9 cellular contexts compared by ENCODE assay signal in the genomic region with DNA sequence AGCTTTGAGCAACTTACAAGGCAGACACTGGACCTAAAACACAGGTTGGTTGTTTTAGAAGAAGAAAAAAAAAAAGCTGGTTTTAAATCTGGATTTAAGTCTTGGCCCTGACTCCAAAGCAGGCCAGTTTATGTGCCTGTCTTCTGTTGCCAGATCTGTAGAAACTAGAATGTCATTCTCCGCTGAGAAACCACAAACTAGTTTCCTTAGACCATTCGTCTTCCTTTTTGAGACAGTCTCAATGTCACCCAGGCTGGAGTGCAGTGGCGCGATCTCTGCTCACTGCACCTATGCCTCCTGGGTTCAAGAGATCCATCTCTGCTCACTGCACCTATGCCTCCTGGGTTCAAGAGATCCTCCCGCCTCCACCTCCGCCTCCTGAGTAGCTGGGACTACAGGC. TPM values are rescaled to one million over a fixed set of nuclear protein-coding genes. Genes with fewer than 3 reads are reported as not detected.
DNase-seq lines count a peak whose midpoint lies in the region; ATAC-seq and TF ChIP-seq lines count a peak whose summit lies in the region.
"Had no signal": no experiment of that assay in that cellular context is flagged by ENCODE, and none has a peak within 500 bp of the region (broad histone marks: within the 10 kb centered on the region; RNA-seq: fewer than 3 reads in every experiment).

No MANE protein-coding gene starts in this region.

- no peaks in the 10 kb centered on the region for H3K36me3 ChIP-seq in vagina

- no peaks in the 10 kb centered on the region for H3K9me3 Mint-ChIP-seq in T-helper 1 cell treated with Interleukin-12 subunit alpha and Interleukin-12 subunit beta and Interleukin-4 antibody, amounts not matched to agents 30 μg/mL and 1 μg/mL, for 36 hours

- no peak for TF ChIP-seq CTCF in vagina (IDR thresholded peaks at IDR 0.05)

- H3K9me3 ChIP-seq in vagina: no peaks in the 10 kb centered on the region

- peaks cover 12% of the 10 kb centered on the region for H3K4me1 Mint-ChIP-seq in T-helper 1 cell treated with Interleukin-12 subunit alpha and Interleukin-12 subunit beta and Interleukin-4 antibody, amounts not matched to agents 30 μg/mL and 1 μg/mL, for 36 hours (ENCODE audit: low read depth)

- ATAC-seq in GM19328 (IDR thresholded peaks at IDR 0.05; ENCODE audit: unreplicated experiment) (peak; percentile 91), HG02970 (IDR thresholded peaks at IDR 0.05; ENCODE audit: low FRiP score, unreplicated experiment) (peak; percentile 88)
- ATAC-seq: Right ventricle myocardium inferior had no signal

- intact Hi-C loops in vagina (cut with DNase I): no loop called here

- H3K4me3 ChIP-seq in vagina: no peak overlapping the region

- H3K27ac ChIP-seq in vagina: no peak overlapping the region

- peak overlapping the region; percentile 31 for H3K4me3 Mint-ChIP-seq in T-helper 1 cell treated with Interleukin-12 subunit alpha and Interleukin-12 subunit beta and Interleukin-4 antibody, amounts not matched to agents 30 μg/mL and 1 μg/mL, for 36 hours

- no peaks in the 10 kb centered on the region for H3K27me3 ChIP-seq in vagina

- peak; percentile 39 for DNase-seq in GDM1 (lab: John Stamatoyannopoulos, UW)
- DNase-seq in hypothalamus (lab: John Stamatoyannopoulos, UW): no peak
- no peak for DNase-seq in EL
- no peak for DNase-seq in vagina (ENCODE audit: extremely low spot score in 2 of 2)
- DNase-seq in NCI-H2227 (lab: John Stamatoyannopoulos, UW; ENCODE audit: unreplicated experiment): no peak

- no peak overlapping the region for H3K27ac Mint-ChIP-seq in T-helper 1 cell treated with Interleukin-12 subunit alpha and Interleukin-12 subunit beta and Interleukin-4 antibody, amounts not matched to agents 30 μg/mL and 1 μg/mL, for 36 hours

- no peaks in the 10 kb centered on the region for H3K36me3 Mint-ChIP-seq in T-helper 1 cell treated with Interleukin-12 subunit alpha and Interleukin-12 subunit beta and Interleukin-4 antibody, amounts not matched to agents 30 μg/mL and 1 μg/mL, for 36 hours (ENCODE audit: low read depth)

- no peak for TF ChIP-seq POLR2A in vagina (IDR thresholded peaks at IDR 0.05)

- peaks cover 39% of the 10 kb centered on the region for H3K4me1 ChIP-seq in vagina

- H3K27me3 Mint-ChIP-seq in T-helper 1 cell treated with Interleukin-12 subunit alpha and Interleukin-12 subunit beta and Interleukin-4 antibody, amounts not matched to agents 30 μg/mL and 1 μg/mL, for 36 hours (ENCODE audit: low read depth): no peaks in the 10 kb centered on the region

RNA-seq across cellular contexts. Expression of a gene that starts 33.9 kb away (rescaled TPM):
- 315 TPM for total RNA-seq in vagina
